ENCODE assay signal across 10 cellular contexts in the genomic region with DNA sequence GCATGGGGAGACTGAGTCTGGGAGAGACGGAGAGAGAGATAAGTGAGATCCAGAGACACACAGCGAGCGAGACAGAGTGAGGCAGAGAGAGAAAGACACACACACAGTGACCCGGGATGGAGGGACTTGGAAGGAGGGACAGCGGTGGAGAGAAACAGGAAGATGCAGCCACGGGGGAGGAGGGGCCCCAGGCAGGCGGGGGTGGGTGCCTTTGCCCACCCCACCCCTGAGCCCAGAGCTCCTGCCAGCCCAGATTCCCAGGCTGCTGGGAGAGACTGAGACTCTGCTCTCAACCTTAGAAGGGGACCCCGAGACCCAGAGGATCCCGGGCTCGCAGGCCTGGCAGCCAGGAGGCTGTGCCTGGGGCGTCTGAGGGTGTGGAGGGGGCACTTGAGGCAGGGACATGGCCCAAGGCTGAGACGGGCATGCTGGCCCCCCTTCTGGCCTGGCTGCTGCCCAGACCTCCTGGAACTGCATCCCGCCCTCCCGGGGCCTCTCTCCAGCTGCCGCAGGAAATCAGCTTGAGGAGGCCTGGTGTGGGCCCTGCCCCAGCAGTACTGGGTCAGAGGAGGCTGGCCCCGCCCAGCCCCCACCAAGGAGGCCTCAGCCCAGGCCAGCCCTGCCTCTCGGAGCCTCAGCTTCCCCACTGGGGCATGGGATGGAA. TPM values are rescaled to one million over a fixed set of nuclear protein-coding genes. Genes with fewer than 3 reads are reported as not detected.
A peak's percentile ranks its signal among the peaks of the same experiment; 100 is the strongest.
DNase-seq lines count a peak whose midpoint lies in the region; ATAC-seq and TF ChIP-seq lines count a peak whose summit lies in the region.
"Had no signal": no experiment of that assay in that cellular context is flagged by ENCODE, and none has a peak within 500 bp of the region (broad histone marks: within the 10 kb centered on the region; RNA-seq: fewer than 3 reads in every experiment).

No MANE protein-coding gene starts in this region.

- peak; percentile 53 to 57; a peak in 2 of 4 replicates for TF ChIP-seq EP300 in SK-N-SH (IDR thresholded peaks at IDR 0.05; ENCODE audit: borderline replicate concordance in 1 of 2, low read depth in 1 of 2, low read length in 1 of 2)

- 49% methylated on average over 7 of the region's 17 CpGs for WGBS in SK-N-SH (ENCODE audit: low lambda C conversion rate)
- no CpG with 5 or more reads among the region's 17 CpGs for WGBS in trophoblast cell (ENCODE audit: extremely low coverage, insufficient coverage, insufficient read length)

- H2BK120ac ChIP-seq in trophoblast cell (ENCODE audit: insufficient read depth, low read length, poor library complexity) = peak overlapping the region; percentile 17

- peak; percentile 91 for DNase-seq in SK-N-SH
- DNase-seq in Right ventricle myocardium inferior (ENCODE audit: missing footprints) = peak; percentile 90
- DNase-seq in trophoblast cell = no peak
- no peak for DNase-seq in activated naive CD4-positive, alpha-beta T cell treated with anti-CD3 and anti-CD28 coated beads for 36 hours
- DNase-seq in effector memory CD8-positive, alpha-beta T cell = no peak
- DNase-seq in NCI-H510A (lab: John Stamatoyannopoulos, UW) = no peak
- DNase-seq: NCI-H1694 treated with DMSO at 0.1 percent for 48 hours had no signal

- POLR2A ChIA-PET in SK-N-SH (lab: Yijun Ruan, JAX) = interaction anchor here (0.6 kb wide), 2 partner anchors 26 to 35 kb away, joined by 3 read pairs; no protein-coding TSS in a partner anchor

- no peak overlapping the region for H2AK5ac ChIP-seq in trophoblast cell (ENCODE audit: low read length)

- H3K4me1 ChIP-seq in BLaER1 (peaks cover 69% of the 10 kb centered on the region), SK-N-SH (ENCODE audit: control insufficient read depth in 1 of 2, insufficient read depth in 2 of 2, low read depth in 1 of 2, low read length in 1 of 2) (peaks cover 36 to 67% of the 10 kb centered on the region in 2 experiments), trophoblast cell (ENCODE audit: control insufficient read depth in 1 of 2, insufficient read depth in 2 of 2, low read length in 2 of 2) (peaks cover 17 to 29% of the 10 kb centered on the region in 2 experiments)

- peaks cover 8% of the 10 kb centered on the region for H3F3A ChIP-seq in SK-N-SH (replicated peaks; ENCODE audit: insufficient read depth)

- H3K4me1 Mint-ChIP-seq in activated naive CD4-positive, alpha-beta T cell treated with anti-CD3 and anti-CD28 coated beads for 36 hours (ENCODE audit: low read depth) = no peaks in the 10 kb centered on the region
- H3K4me1 Mint-ChIP-seq in effector memory CD8-positive, alpha-beta T cell (ENCODE audit: low read depth in 2 of 2) = peaks cover 21 to 24% of the 10 kb centered on the region in 2 donors
- H3K4me1 Mint-ChIP-seq: activated naive CD4-positive, alpha-beta T cell treated with anti-CD3 and anti-CD28 coated beads, Interleukin-2, amount 50 U/mL, for 24 hours had no signal

- H4K20me1 ChIP-seq in BLaER1 = no peaks in the 10 kb centered on the region
- H4K20me1 ChIP-seq in SK-N-SH (ENCODE audit: insufficient read depth) = no peaks in the 10 kb centered on the region

- H3K79me1 ChIP-seq in trophoblast cell (ENCODE audit: low read length) = peaks cover 11% of the 10 kb centered on the region

- H2BK12ac ChIP-seq in trophoblast cell (ENCODE audit: low read length) = peak overlapping the region; percentile 29

- H2BK5ac ChIP-seq in trophoblast cell (ENCODE audit: low read depth, low read length, poor library complexity) = peak overlapping the region; percentile 3

- TF ChIP-seq RAD21 in SK-N-SH (IDR thresholded peaks at IDR 0.05; ENCODE audit: low read length) = no peak

- H3K4me3 ChIP-seq in BLaER1 = peak overlapping the region; percentile 59
- H3K4me3 ChIP-seq in SK-N-SH (ENCODE audit: low read depth in 2 of 2, low read length in 1 of 2) = peak overlapping the region in 1 of 2 experiments; percentile 7; a peak in 1 of 4 replicates
- H3K4me3 ChIP-seq in trophoblast cell (ENCODE audit: low read depth, low read length) = no peak overlapping the region

- CTCF ChIA-PET in SK-N-SH (lab: Yijun Ruan, JAX) = interaction anchor here (1.0 to 5.4 kb wide), 3 partner anchors 35 to 71 kb away, joined by 3 to 18 read pairs (median 4); no protein-coding TSS in a partner anchor
- CTCF ChIA-PET in activated naive CD4-positive, alpha-beta T cell treated with anti-CD3 and anti-CD28 coated beads for 36 hours (lab: Charles Lee) = no interaction called here

- H3K9me3 ChIP-seq in BLaER1 (no peaks in the 10 kb centered on the region), SK-N-SH (no peaks in the 10 kb centered on the region), trophoblast cell (ENCODE audit: insufficient read depth, low read depth, low read length) (no peaks in the 10 kb centered on the region)

- H3K23ac ChIP-seq in trophoblast cell (ENCODE audit: low read length) = no peak overlapping the region

- no peaks in the 10 kb centered on the region for H3K9me2 ChIP-seq in SK-N-SH

- H3K27me3 ChIP-seq in BLaER1 = no peaks in the 10 kb centered on the region
- no peaks in the 10 kb centered on the region for H3K27me3 ChIP-seq in SK-N-SH (ENCODE audit: insufficient read depth)
- H3K27me3 ChIP-seq in trophoblast cell (ENCODE audit: insufficient read depth, low read length) = no peaks in the 10 kb centered on the region

- H3K27ac ChIP-seq in BLaER1 (peak overlapping the region; percentile 93), SK-N-SH (ENCODE audit: low read depth in 2 of 2, low read length in 1 of 2) (peak overlapping the region; percentile 69 to 85), trophoblast cell (ENCODE audit: low read depth, low read length) (no peak overlapping the region)

- peak overlapping the region; percentile 37 for H4K91ac ChIP-seq in trophoblast cell (ENCODE audit: low read depth, low read length)

- H4K12ac ChIP-seq in trophoblast cell (ENCODE audit: low read depth, low read length) = no peak overlapping the region

- no peak overlapping the region for H3K4me3 Mint-ChIP-seq in activated naive CD4-positive, alpha-beta T cell treated with anti-CD3 and anti-CD28 coated beads for 36 hours
- H3K4me3 Mint-ChIP-seq in effector memory CD8-positive, alpha-beta T cell = no peak overlapping the region
- H3K4me3 Mint-ChIP-seq: activated naive CD4-positive, alpha-beta T cell treated with anti-CD3 and anti-CD28 coated beads, Interleukin-2, amount 50 U/mL, for 24 hours had no signal

- no peak overlapping the region for H3K14ac ChIP-seq in trophoblast cell (ENCODE audit: low read length)

- H3K36me3 Mint-ChIP-seq in activated naive CD4-positive, alpha-beta T cell treated with anti-CD3 and anti-CD28 coated beads for 36 hours (ENCODE audit: low read depth) = no peaks in the 10 kb centered on the region
- peaks cover 20% of the 10 kb centered on the region for H3K36me3 Mint-ChIP-seq in effector memory CD8-positive, alpha-beta T cell (ENCODE audit: insufficient read depth)
- H3K36me3 Mint-ChIP-seq: activated naive CD4-positive, alpha-beta T cell treated with anti-CD3 and anti-CD28 coated beads, Interleukin-2, amount 50 U/mL, for 24 hours had no signal

- ATAC-seq in Right ventricle myocardium inferior = peak; percentile 86
- no peak for ATAC-seq in effector memory CD8-positive, alpha-beta T cell (replicated peaks)
- no peak for ATAC-seq in HG02678 (IDR thresholded peaks at IDR 0.05; ENCODE audit: unreplicated experiment)

- H3K27me3 Mint-ChIP-seq in activated naive CD4-positive, alpha-beta T cell treated with anti-CD3 and anti-CD28 coated beads for 36 hours (ENCODE audit: low read depth) = no peaks in the 10 kb centered on the region
- no peaks in the 10 kb centered on the region for H3K27me3 Mint-ChIP-seq in effector memory CD8-positive, alpha-beta T cell
- H3K27me3 Mint-ChIP-seq: activated naive CD4-positive, alpha-beta T cell treated with anti-CD3 and anti-CD28 coated beads, Interleukin-2, amount 50 U/mL, for 24 hours had no signal

- no peak for TF ChIP-seq CTCF in SK-N-SH (IDR thresholded peaks at IDR 0.05)

- intact Hi-C loops in Right ventricle myocardium inferior (cut with DNase I) = loop anchor here (2.0 kb wide), 3 partner anchors 44 to 66 kb away; no protein-coding TSS in a partner anchor
- intact Hi-C loops in activated naive CD4-positive, alpha-beta T cell treated with anti-CD3 and anti-CD28 coated beads for 36 hours (cut with micrococcal nuclease) = no loop called here

- H3K4me2 ChIP-seq in BLaER1 (peak overlapping the region; percentile 88), SK-N-SH (peak overlapping the region; percentile 78), trophoblast cell (ENCODE audit: low read length) (no peak overlapping the region)

- H3K9me3 Mint-ChIP-seq in activated naive CD4-positive, alpha-beta T cell treated with anti-CD3 and anti-CD28 coated beads for 36 hours = no peaks in the 10 kb centered on the region
- H3K9me3 Mint-ChIP-seq in effector memory CD8-positive, alpha-beta T cell = no peaks in the 10 kb centered on the region
- H3K9me3 Mint-ChIP-seq: activated naive CD4-positive, alpha-beta T cell treated with anti-CD3 and anti-CD28 coated beads, Interleukin-2, amount 50 U/mL, for 24 hours had no signal

- no peaks in the 10 kb centered on the region for H3K79me2 ChIP-seq in SK-N-SH (ENCODE audit: insufficient read depth)
- H3K79me2 ChIP-seq in trophoblast cell (ENCODE audit: control insufficient read depth, insufficient read depth, low read length, poor library complexity) = no peaks in the 10 kb centered on the region

- no peak overlapping the region for H3K4ac ChIP-seq in trophoblast cell (ENCODE audit: low read depth, low read length)

- H2AFZ ChIP-seq in SK-N-SH (ENCODE audit: low read depth) (peak overlapping the region; percentile 79), trophoblast cell (ENCODE audit: insufficient read depth, low read length, poor library complexity) (no peak overlapping the region)

- no peak overlapping the region for H3K27ac Mint-ChIP-seq in activated naive CD4-positive, alpha-beta T cell treated with anti-CD3 and anti-CD28 coated beads for 36 hours
- peak overlapping the region in 1 of 2 donors; percentile 83 for H3K27ac Mint-ChIP-seq in effector memory CD8-positive, alpha-beta T cell
- H3K27ac Mint-ChIP-seq: activated naive CD4-positive, alpha-beta T cell treated with anti-CD3 and anti-CD28 coated beads, Interleukin-2, amount 50 U/mL, for 24 hours had no signal

- peak overlapping the region; percentile 19 for H3K18ac ChIP-seq in trophoblast cell (ENCODE audit: low read length)

- H3K36me3 ChIP-seq in BLaER1 = peaks cover 85% of the 10 kb centered on the region
- no peaks in the 10 kb centered on the region for H3K36me3 ChIP-seq in SK-N-SH (replicated peaks in 1 of 2; ENCODE audit: control insufficient read depth in 1 of 2, insufficient read depth in 2 of 2, low read length in 1 of 2)
- H3K36me3 ChIP-seq in trophoblast cell (ENCODE audit: control insufficient read depth in 1 of 2, insufficient read depth in 2 of 2, low read length in 2 of 2) = peaks cover 91 to 92% of the 10 kb centered on the region in 2 experiments

- peak overlapping the region; percentile 79 for H3K9ac ChIP-seq in BLaER1
- peak overlapping the region; percentile 60 for H3K9ac ChIP-seq in SK-N-SH
- H3K9ac ChIP-seq in trophoblast cell (ENCODE audit: low read length) = no peak overlapping the region

- H4K8ac ChIP-seq in trophoblast cell (ENCODE audit: low read depth, low read length) = peak overlapping the region; percentile 39

RNA-seq across cellular contexts. Expression of a gene that starts 18.1 kb away (rescaled TPM):
- polyA plus RNA-seq in SK-N-SH (2012; rRNA removed) = not detected in 2 replicates
- polyA plus RNA-seq in SK-N-SH (2012; cell fraction: cytosol; rRNA removed) = not detected in 2 replicates
- not detected in 2 replicates for polyA plus RNA-seq in SK-N-SH (2012; cell fraction: nucleus; rRNA removed)
- total RNA-seq in Right ventricle myocardium inferior = not detected
- not detected in 2 replicates for polyA plus RNA-seq in trophoblast cell (2013)
- not detected for total RNA-seq in activated naive CD4-positive, alpha-beta T cell treated with anti-CD3 and anti-CD28 coated beads for 36 hours

RNA-seq across cellular contexts. Expression of a gene that starts 32.6 kb away (rescaled TPM):
- not detected in 2 replicates for polyA plus RNA-seq in SK-N-SH (2012; rRNA removed)
- polyA plus RNA-seq in SK-N-SH (2012; cell fraction: cytosol; rRNA removed) = not detected in 2 replicates
- polyA plus RNA-seq in SK-N-SH (2012; cell fraction: nucleus; rRNA removed) = not detected in 2 replicates
- total RNA-seq in Right ventricle myocardium inferior = not detected
- 0.01 TPM in 1 of 2 replicates, not detected in the other for polyA plus RNA-seq in trophoblast cell (2013)
- not detected for total RNA-seq in activated naive CD4-positive, alpha-beta T cell treated with anti-CD3 and anti-CD28 coated beads for 36 hours

RNA-seq across cellular contexts. Expression of a gene that starts 45.4 kb away (rescaled TPM):
- polyA plus RNA-seq in SK-N-SH (2012; rRNA removed) = 43.0 and 53.5 TPM in 2 replicates
- 26.5 and 37.7 TPM in 2 replicates for polyA plus RNA-seq in SK-N-SH (2012; cell fraction: cytosol; rRNA removed)
- 122 and 155 TPM in 2 replicates for polyA plus RNA-seq in SK-N-SH (2012; cell fraction: nucleus; rRNA removed)
- 66.3 TPM for total RNA-seq in Right ventricle myocardium inferior
- 282 and 293 TPM in 2 replicates for polyA plus RNA-seq in trophoblast cell (2013)
- total RNA-seq in activated naive CD4-positive, alpha-beta T cell treated with anti-CD3 and anti-CD28 coated beads for 36 hours = 1 to 10 TPM; 5.1 to 6.2 TPM

Comparison
In these comparisons a context has a peak if more than half of its experiments do, and no peak if none do; other contexts are left out.
1. DNase-seq: peak in SK-N-SH (single experiment) and Right ventricle myocardium inferior (single experiment); none in trophoblast cell (0 of 2), activated naive CD4-positive, alpha-beta T cell treated with anti-CD3 and anti-CD28 coated beads for 36 hours (single experiment), effector memory CD8-positive, alpha-beta T cell (0 of 3) and NCI-H510A (single experiment).